In the genomic region with DNA sequence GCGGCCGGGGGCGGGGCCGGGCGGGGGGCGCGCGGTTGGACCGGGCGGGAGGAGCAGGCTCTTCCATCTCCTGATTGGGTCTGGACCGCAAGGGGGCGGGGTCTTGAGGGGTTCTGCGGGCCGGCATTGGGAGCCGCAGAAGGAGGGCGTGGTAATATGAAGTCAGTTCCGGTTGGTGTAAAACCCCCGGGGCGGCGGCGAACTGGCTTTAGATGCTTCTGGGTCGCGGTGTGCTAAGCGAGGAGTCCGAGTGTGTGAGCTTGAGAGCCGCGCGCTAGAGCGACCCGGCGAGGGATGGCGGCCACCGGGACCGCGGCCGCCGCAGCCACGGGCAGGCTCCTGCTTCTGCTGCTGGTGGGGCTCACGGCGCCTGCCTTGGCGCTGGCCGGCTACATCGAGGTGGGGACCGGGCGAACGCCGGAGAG, we compare ENCODE assay signal across 8 cellular contexts. TPM values are rescaled to one million over a fixed set of nuclear protein-coding genes. Genes with fewer than 3 reads are reported as not detected.
DNase-seq lines count a peak whose midpoint lies in the region; ATAC-seq and TF ChIP-seq lines count a peak whose summit lies in the region.

Gene APLP2, plus strand, starts transcription at position 211 of the 425 bp plus-strand sequence. Its CDS starts 84 bp downstream, at position 295.

- peaks cover 20% of the 10 kb centered on the region for H3K4me1 Mint-ChIP-seq in activated CD4-positive, alpha-beta T cell treated with anti-CD3 and anti-CD28 coated beads, Interleukin-2, amount 10 ng/mL, durations not matched to agents 7 days and 5 days

- ATAC-seq in GM19372 (IDR thresholded peaks at IDR 0.05; ENCODE audit: low read depth, unreplicated experiment) (peak; percentile 90), HG03521 (IDR thresholded peaks at IDR 0.05; ENCODE audit: unreplicated experiment) (peak; percentile 95)

- CTCF ChIA-PET in activated CD4-positive, alpha-beta T cell treated with anti-CD3 and anti-CD28 coated beads, Interleukin-2, amount 10 ng/mL, durations not matched to agents 7 days and 5 days (lab: Charles Lee): no interaction called here

- no peak for TF ChIP-seq CTCF in C4-2B (conservative IDR thresholded peaks at IDR 0.05)
- no peak for TF ChIP-seq CTCF in coronary artery (IDR thresholded peaks at IDR 0.05)

- H3K9me3 Mint-ChIP-seq in activated CD4-positive, alpha-beta T cell treated with anti-CD3 and anti-CD28 coated beads, Interleukin-2, amount 10 ng/mL, durations not matched to agents 7 days and 5 days: no peaks in the 10 kb centered on the region

- H3K27ac ChIP-seq in C4-2B (peak within 1 kb of the TSS; percentile 73), coronary artery (peak within 1 kb of the TSS; percentile 91 to 94)

- POLR2A ChIA-PET in activated CD4-positive, alpha-beta T cell treated with anti-CD3 and anti-CD28 coated beads, Interleukin-2, amount 10 ng/mL, durations not matched to agents 7 days and 5 days (lab: Charles Lee): no interaction called here

- H3K4me3 ChIP-seq in coronary artery: peak within 1 kb of the TSS; percentile 95

- H3K4me3 Mint-ChIP-seq in activated CD4-positive, alpha-beta T cell treated with anti-CD3 and anti-CD28 coated beads, Interleukin-2, amount 10 ng/mL, durations not matched to agents 7 days and 5 days: peak within 1 kb of the TSS; percentile 89

- no peaks in the 10 kb centered on the region for H3K36me3 Mint-ChIP-seq in activated CD4-positive, alpha-beta T cell treated with anti-CD3 and anti-CD28 coated beads, Interleukin-2, amount 10 ng/mL, durations not matched to agents 7 days and 5 days (ENCODE audit: low read depth)

- DNase-seq in NCI-H69 (lab: John Stamatoyannopoulos, UW): peak; percentile 99
- DNase-seq in activated CD4-positive, alpha-beta T cell treated with anti-CD3 and anti-CD28 coated beads, Interleukin-2, amount 10 ng/mL, durations not matched to agents 7 days and 5 days: peak; percentile 98
- DNase-seq in coronary artery (ENCODE audit: low spot score): peak; percentile 100
- peak; percentile 100 for DNase-seq in left kidney (ENCODE audit: low read depth, low spot score)
- peak; percentile 97 for DNase-seq in stimulated activated CD4-positive, alpha-beta T cell treated with anti-CD3 and anti-CD28 coated beads, Interleukin-1b, Interleukin-23, amount 100 ng/mL, for 48 hours

- peak within 1 kb of the TSS; percentile 93 for H3K27ac Mint-ChIP-seq in activated CD4-positive, alpha-beta T cell treated with anti-CD3 and anti-CD28 coated beads, Interleukin-2, amount 10 ng/mL, durations not matched to agents 7 days and 5 days

- peaks cover 25% of the 10 kb centered on the region for H3K27me3 Mint-ChIP-seq in activated CD4-positive, alpha-beta T cell treated with anti-CD3 and anti-CD28 coated beads, Interleukin-2, amount 10 ng/mL, durations not matched to agents 7 days and 5 days

RNA-seq across cellular contexts. Expression of gene APLP2, which starts in this region (rescaled TPM):
- total RNA-seq in activated CD4-positive, alpha-beta T cell treated with anti-CD3 and anti-CD28 coated beads, Interleukin-2, amount 10 ng/mL, durations not matched to agents 7 days and 5 days: 10 to 100 TPM; 18.9 to 19.8 TPM

Comparison
In these comparisons a context has a peak if more than half of its experiments do, and no peak if none do; other contexts are left out.
1. Peak in every context shown above with its lines: DNase-seq, ATAC-seq, H3K4me3 ChIP-seq and H3K27ac ChIP-seq.